1 cellular context compared by ENCODE assay signal in the genomic region with DNA sequence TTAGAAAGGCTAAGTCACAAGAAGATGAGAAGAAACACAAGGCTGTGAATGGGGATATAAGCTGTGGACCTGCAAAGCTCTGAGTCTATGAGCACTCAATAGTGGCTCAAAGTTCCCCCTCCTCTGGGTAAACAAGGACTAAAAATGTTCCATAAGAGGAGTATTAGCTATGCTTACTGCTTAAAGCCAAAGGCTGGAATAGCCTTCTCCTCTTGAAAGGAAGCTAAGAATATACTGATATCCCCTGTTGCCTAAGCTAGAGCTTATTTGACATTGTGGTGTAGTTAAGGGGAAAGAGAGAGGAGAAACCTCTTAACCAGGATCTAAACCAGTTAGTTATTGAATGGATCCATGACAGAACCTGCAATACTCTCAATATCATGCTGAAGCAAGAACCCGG.
TF ChIP-seq lines count a peak whose summit lies in the region.

No MANE protein-coding gene starts in this region.

TF ChIP-seq in HepG2, 621 proteins besides CTCF, POLR2A, EP300 and RAD21 (continues in another document):
- TF ChIP-seq ZBED4 (CRISPR knock-in tag; IDR thresholded peaks at IDR 0.05; ENCODE audit: borderline replicate concordance) (no peak), HNRNPH1 (optimal IDR thresholded peaks at IDR 0.05; ENCODE audit: low read depth, low read length) (no peak), MAZ (IDR thresholded peaks at IDR 0.05; ENCODE audit: borderline replicate concordance, low read depth, low read length) (no peak), MAZ (CRISPR knock-in tag; IDR thresholded peaks at IDR 0.05; ENCODE audit: low read depth) (no peak), FOXA1 (IDR thresholded peaks at IDR 0.05) (no peak), FOXA1 (CRISPR knock-in tag; IDR thresholded peaks at IDR 0.05) (peak; percentile 95), MED1 (CRISPR knock-in tag; IDR thresholded peaks at IDR 0.05) (peak; percentile 22; the same call in 1 of the 2 replicates), ZSCAN9 (CRISPR knock-in tag; IDR thresholded peaks at IDR 0.05; ENCODE audit: borderline replicate concordance) (no peak), ZNF790 (CRISPR knock-in tag; IDR thresholded peaks at IDR 0.05; ENCODE audit: borderline replicate concordance) (no peak), RELA (CRISPR knock-in tag; IDR thresholded peaks at IDR 0.05) (no peak), SUZ12 (IDR thresholded peaks at IDR 0.05; ENCODE audit: low read depth, low read length) (no peak), DMAP1 (CRISPR knock-in tag; IDR thresholded peaks at IDR 0.05) (no peak), EEA1 (CRISPR knock-in tag; IDR thresholded peaks at IDR 0.05; ENCODE audit: borderline replicate concordance) (no peak), TEAD2 (CRISPR knock-in tag; IDR thresholded peaks at IDR 0.05) (no peak), ZNF619 (CRISPR knock-in tag; IDR thresholded peaks at IDR 0.05) (no peak), LRRFIP1 (CRISPR knock-in tag; conservative IDR thresholded peaks at IDR 0.05) (no peak), PBX2 (CRISPR knock-in tag; IDR thresholded peaks at IDR 0.05) (no peak), ZMYM2 (CRISPR knock-in tag; IDR thresholded peaks at IDR 0.05) (0 out of 2 replicates have a peak, but pooled peaks have one; percentile 42), IKZF4 (CRISPR knock-in tag; IDR thresholded peaks at IDR 0.05; ENCODE audit: borderline replicate concordance, low read depth, not compliant biosample characterization) (no peak), LCORL (IDR thresholded peaks at IDR 0.05) (no peak), LCORL (CRISPR knock-in tag; IDR thresholded peaks at IDR 0.05) (peak; percentile 46; the same call in 1 of the 2 replicates), NBN (conservative IDR thresholded peaks at IDR 0.05) (no peak), ZNF263 (CRISPR knock-in tag; IDR thresholded peaks at IDR 0.05) (peak; percentile 60; the same call in 1 of the 2 replicates), ZNF33A (CRISPR knock-in tag; IDR thresholded peaks at IDR 0.05; ENCODE audit: borderline replicate concordance) (no peak), ZBTB38 (CRISPR knock-in tag; IDR thresholded peaks at IDR 0.05) (no peak), ISL2 (CRISPR knock-in tag; IDR thresholded peaks at IDR 0.05) (0 out of 2 replicates have a peak, but pooled peaks have one; percentile 31), ZNF234 (CRISPR knock-in tag; conservative IDR thresholded peaks at IDR 0.05) (no peak), FOXJ3 (CRISPR knock-in tag; IDR thresholded peaks at IDR 0.05; ENCODE audit: borderline replicate concordance) (peak; percentile 68; the same call in 1 of the 2 replicates), ZNF775 (CRISPR knock-in tag; IDR thresholded peaks at IDR 0.05; ENCODE audit: borderline replicate concordance) (no peak), ZC3H4 (CRISPR knock-in tag; IDR thresholded peaks at IDR 0.05; ENCODE audit: borderline replicate concordance) (no peak), U2AF1 (optimal IDR thresholded peaks at IDR 0.05; ENCODE audit: low read depth, low read length) (no peak), SP5 (CRISPR knock-in tag; IDR thresholded peaks at IDR 0.05; ENCODE audit: borderline replicate concordance, low read depth) (no peak), PAX8 (CRISPR knock-in tag; IDR thresholded peaks at IDR 0.05; ENCODE audit: borderline replicate concordance) (no peak), ZNF34 (CRISPR knock-in tag; IDR thresholded peaks at IDR 0.05; ENCODE audit: borderline replicate concordance) (no peak), GATAD2A (CRISPR knock-in tag; IDR thresholded peaks at IDR 0.05) (peak; percentile 67), ZBTB7B (CRISPR knock-in tag; IDR thresholded peaks at IDR 0.05) (no peak), KLF13 (CRISPR knock-in tag; IDR thresholded peaks at IDR 0.05) (no peak), ZNF879 (CRISPR knock-in tag; IDR thresholded peaks at IDR 0.05) (no peak), PTBP1 (IDR thresholded peaks at IDR 0.05; ENCODE audit: low read depth, low read length, poor library complexity, severe bottlenecking) (no peak), ZNF20 (CRISPR knock-in tag; IDR thresholded peaks at IDR 0.05) (no peak), CENPX (CRISPR knock-in tag; IDR thresholded peaks at IDR 0.05) (no peak), ZNF333 (CRISPR knock-in tag; IDR thresholded peaks at IDR 0.05; ENCODE audit: borderline replicate concordance) (no peak), RCOR2 (CRISPR knock-in tag; IDR thresholded peaks at IDR 0.05) (no peak), ZBTB42 (CRISPR knock-in tag; IDR thresholded peaks at IDR 0.05) (no peak), JARID2 (CRISPR knock-in tag; IDR thresholded peaks at IDR 0.05; ENCODE audit: insufficient replicate concordance) (no peak), ZNF737 (CRISPR knock-in tag; IDR thresholded peaks at IDR 0.05; ENCODE audit: borderline replicate concordance) (no peak), ZFP36L2 (CRISPR knock-in tag; IDR thresholded peaks at IDR 0.05) (no peak), ZNF235 (CRISPR knock-in tag; IDR thresholded peaks at IDR 0.05; ENCODE audit: borderline replicate concordance) (no peak), NFKB2 (CRISPR knock-in tag; IDR thresholded peaks at IDR 0.05; ENCODE audit: borderline replicate concordance) (no peak), KAT2B (IDR thresholded peaks at IDR 0.05; ENCODE audit: borderline replicate concordance, low read depth, low read length) (no peak), RXRB (CRISPR knock-in tag; IDR thresholded peaks at IDR 0.05; ENCODE audit: borderline replicate concordance) (no peak), SMYD3 (CRISPR knock-in tag; IDR thresholded peaks at IDR 0.05) (no peak), ZNF652 (CRISPR knock-in tag; IDR thresholded peaks at IDR 0.05; ENCODE audit: borderline replicate concordance, low read depth) (no peak; the same call in 1 of the 2 replicates), POGZ (CRISPR knock-in tag; IDR thresholded peaks at IDR 0.05) (peak; percentile 47; the same call in 1 of the 2 replicates)
- TF ChIP-seq, protein P1, sequence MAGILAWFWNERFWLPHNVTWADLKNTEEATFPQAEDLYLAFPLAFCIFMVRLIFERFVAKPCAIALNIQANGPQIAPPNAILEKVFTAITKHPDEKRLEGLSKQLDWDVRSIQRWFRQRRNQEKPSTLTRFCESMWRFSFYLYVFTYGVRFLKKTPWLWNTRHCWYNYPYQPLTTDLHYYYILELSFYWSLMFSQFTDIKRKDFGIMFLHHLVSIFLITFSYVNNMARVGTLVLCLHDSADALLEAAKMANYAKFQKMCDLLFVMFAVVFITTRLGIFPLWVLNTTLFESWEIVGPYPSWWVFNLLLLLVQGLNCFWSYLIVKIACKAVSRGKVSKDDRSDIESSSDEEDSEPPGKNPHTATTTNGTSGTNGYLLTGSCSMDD (CRISPR knock-in tag; IDR thresholded peaks at IDR 0.05): no peak
- TF ChIP-seq, protein P2, sequence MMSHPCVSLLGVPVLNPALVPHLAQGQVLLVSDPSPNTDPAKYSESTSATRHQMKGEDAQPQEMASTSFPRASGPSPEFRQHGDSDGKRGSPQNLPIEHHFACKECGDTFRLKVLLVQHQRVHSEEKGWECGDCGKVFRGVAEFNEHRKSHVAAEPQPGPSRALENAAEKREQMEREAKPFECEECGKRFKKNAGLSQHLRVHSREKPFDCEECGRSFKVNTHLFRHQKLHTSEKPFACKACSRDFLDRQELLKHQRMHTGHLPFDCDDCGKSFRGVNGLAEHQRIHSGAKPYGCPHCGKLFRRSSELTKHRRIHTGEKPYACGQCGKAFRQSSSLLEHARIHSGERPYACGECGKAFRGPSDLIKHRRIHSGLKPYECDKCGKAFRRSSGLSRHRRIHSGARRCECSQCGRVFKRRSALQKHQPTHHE (CRISPR knock-in tag; IDR thresholded peaks at IDR 0.05; ENCODE audit: borderline replicate concordance): no peak
- TF ChIP-seq, protein P3, sequence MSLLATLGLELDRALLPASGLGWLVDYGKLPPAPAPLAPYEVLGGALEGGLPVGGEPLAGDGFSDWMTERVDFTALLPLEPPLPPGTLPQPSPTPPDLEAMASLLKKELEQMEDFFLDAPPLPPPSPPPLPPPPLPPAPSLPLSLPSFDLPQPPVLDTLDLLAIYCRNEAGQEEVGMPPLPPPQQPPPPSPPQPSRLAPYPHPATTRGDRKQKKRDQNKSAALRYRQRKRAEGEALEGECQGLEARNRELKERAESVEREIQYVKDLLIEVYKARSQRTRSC (CRISPR knock-in tag; IDR thresholded peaks at IDR 0.05; ENCODE audit: low read depth): no peak
- TF ChIP-seq, protein P4, sequence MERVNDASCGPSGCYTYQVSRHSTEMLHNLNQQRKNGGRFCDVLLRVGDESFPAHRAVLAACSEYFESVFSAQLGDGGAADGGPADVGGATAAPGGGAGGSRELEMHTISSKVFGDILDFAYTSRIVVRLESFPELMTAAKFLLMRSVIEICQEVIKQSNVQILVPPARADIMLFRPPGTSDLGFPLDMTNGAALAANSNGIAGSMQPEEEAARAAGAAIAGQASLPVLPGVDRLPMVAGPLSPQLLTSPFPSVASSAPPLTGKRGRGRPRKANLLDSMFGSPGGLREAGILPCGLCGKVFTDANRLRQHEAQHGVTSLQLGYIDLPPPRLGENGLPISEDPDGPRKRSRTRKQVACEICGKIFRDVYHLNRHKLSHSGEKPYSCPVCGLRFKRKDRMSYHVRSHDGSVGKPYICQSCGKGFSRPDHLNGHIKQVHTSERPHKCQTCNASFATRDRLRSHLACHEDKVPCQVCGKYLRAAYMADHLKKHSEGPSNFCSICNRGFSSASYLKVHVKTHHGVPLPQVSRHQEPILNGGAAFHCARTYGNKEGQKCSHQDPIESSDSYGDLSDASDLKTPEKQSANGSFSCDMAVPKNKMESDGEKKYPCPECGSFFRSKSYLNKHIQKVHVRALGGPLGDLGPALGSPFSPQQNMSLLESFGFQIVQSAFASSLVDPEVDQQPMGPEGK (CRISPR knock-in tag; IDR thresholded peaks at IDR 0.05): 0 out of 2 replicates have a peak, but pooled peaks have one; percentile 20
- TF ChIP-seq, protein P5, sequence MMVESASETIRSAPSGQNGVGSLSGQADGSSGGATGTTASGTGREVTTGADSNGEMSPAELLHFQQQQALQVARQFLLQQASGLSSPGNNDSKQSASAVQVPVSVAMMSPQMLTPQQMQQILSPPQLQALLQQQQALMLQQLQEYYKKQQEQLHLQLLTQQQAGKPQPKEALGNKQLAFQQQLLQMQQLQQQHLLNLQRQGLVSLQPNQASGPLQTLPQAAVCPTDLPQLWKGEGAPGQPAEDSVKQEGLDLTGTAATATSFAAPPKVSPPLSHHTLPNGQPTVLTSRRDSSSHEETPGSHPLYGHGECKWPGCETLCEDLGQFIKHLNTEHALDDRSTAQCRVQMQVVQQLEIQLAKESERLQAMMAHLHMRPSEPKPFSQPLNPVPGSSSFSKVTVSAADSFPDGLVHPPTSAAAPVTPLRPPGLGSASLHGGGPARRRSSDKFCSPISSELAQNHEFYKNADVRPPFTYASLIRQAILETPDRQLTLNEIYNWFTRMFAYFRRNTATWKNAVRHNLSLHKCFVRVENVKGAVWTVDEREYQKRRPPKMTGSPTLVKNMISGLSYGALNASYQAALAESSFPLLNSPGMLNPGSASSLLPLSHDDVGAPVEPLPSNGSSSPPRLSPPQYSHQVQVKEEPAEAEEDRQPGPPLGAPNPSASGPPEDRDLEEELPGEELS (CRISPR knock-in tag; IDR thresholded peaks at IDR 0.05): 0 out of 2 replicates have a peak, but pooled peaks have one; percentile 20
